In genomic region chr3:178320481-178321352, GRCh38 we compare ENCODE assay signal across 9 cellular contexts.
A peak's percentile ranks its signal among the peaks of the same experiment; 100 is the strongest.
DNase-seq lines count a peak whose midpoint lies in the region; ATAC-seq, FAIRE-seq and TF ChIP-seq lines count a peak whose summit lies in the region.
"Had no signal": no experiment of that assay in that cellular context is flagged by ENCODE, and none has a peak within 500 bp of the region (broad histone marks: within the 10 kb centered on the region; RNA-seq: fewer than 3 reads in every experiment).

No MANE protein-coding gene starts in this region.

- TF ChIP-seq CTCF in body of pancreas (IDR thresholded peaks at IDR 0.05) (peak in 2 of 7 experiments; percentile 10 to 14), GM13977 (IDR thresholded peaks at IDR 0.05; ENCODE audit: extremely low read depth, insufficient read depth, missing control alignments) (no peak)

- peak; percentile 34 to 61 for DNase-seq in NCI-H524 (lab: John Stamatoyannopoulos, UW)
- DNase-seq in NCI-H524 treated with DMSO at 0.1 percent for 48 hours (lab: John Stamatoyannopoulos, UW): no peak
- peak; percentile 71 to 81 (median 74) for DNase-seq in body of pancreas
- DNase-seq in kidney tubule cell (ENCODE audit: low spot score): peak; percentile 93
- peak; percentile 68 for DNase-seq in urothelium cell line (ENCODE audit: low spot score)
- no peak for DNase-seq in NCI-H1105 (lab: John Stamatoyannopoulos, UW)
- DNase-seq in GM13977 (ENCODE audit: low spot score): no peak
- DNase-seq: central memory CD4-positive, alpha-beta T cell had no signal

- peak overlapping the region; percentile 57 to 81 (median 72) for H3K27ac ChIP-seq in body of pancreas

- ATAC-seq in body of pancreas (peak; percentile 100), GM19035 (IDR thresholded peaks at IDR 0.05; ENCODE audit: unreplicated experiment) (no peak)

- no peak for FAIRE-seq in urothelium cell line (lab: Jason Lieb, UNC)

- intact Hi-C loops in body of pancreas (cut with DNase I): no loop called here

- H3K4me1 ChIP-seq in body of pancreas: peaks cover 27% of the 10 kb centered on the region

- H3K27me3 ChIP-seq in body of pancreas: no peaks in the 10 kb centered on the region

- no peaks in the 10 kb centered on the region for H3K36me3 ChIP-seq in body of pancreas (replicated peaks in 1 of 2; ENCODE audit: insufficient read depth in 1 of 2, low read depth in 2 of 2)

- TF ChIP-seq POLR2A in body of pancreas (IDR thresholded peaks at IDR 0.05): no peak

- 29 to 37% methylated on average over 4 of the region's 4 CpGs for WGBS in body of pancreas, 2 donors

- no peaks in the 10 kb centered on the region for H3K9me3 ChIP-seq in body of pancreas

- in situ Hi-C loops in GM13977 (cut with MboI; ENCODE audit: low pct_unique_long_range_greater_than_20kb, low sequenced_read_pairs, unreplicated experiment): no loop called here

- no peak overlapping the region for H3K4me3 ChIP-seq in body of pancreas

Comparison
In these comparisons a context has a peak if more than half of its experiments do, and no peak if none do; other contexts are left out.
1. DNase-seq: peak in NCI-H524 (2 of 2), body of pancreas (4 of 4), kidney tubule cell (single experiment) and urothelium cell line (single experiment); none in NCI-H524 treated with DMSO at 0.1 percent for 48 hours (single experiment), NCI-H1105 (single experiment) and GM13977 (single experiment).